16 cellular contexts compared by ENCODE assay signal in genomic region chr16:46915483-46916025, GRCh38.
"Had no signal": no experiment of that assay in that cellular context is flagged by ENCODE, and none has a peak within 500 bp of the region (broad histone marks: within the 10 kb centered on the region; RNA-seq: fewer than 3 reads in every experiment).

No MANE protein-coding gene starts in this region.

- H3K9me3 ChIP-seq: esophagus squamous epithelium, ovary, testis, upper lobe of right lung had no signal

- H3K27ac ChIP-seq: esophagus squamous epithelium, ovary, testis, upper lobe of right lung had no signal

- H3K4me3 Mint-ChIP-seq: nephron progenitor cell; stimulated activated naive CD8-positive, alpha-beta T cell treated with anti-CD3 and anti-CD28 coated beads, Interleukin-15, Interleukin-2, amounts not matched to agents 100 ng/mL and 50 ng/mL, for 24 hours had no signal

- H3K27me3 ChIP-seq: dorsolateral prefrontal cortex, esophagus squamous epithelium, ovary, testis, upper lobe of right lung had no signal

- H3K4me3 ChIP-seq: dorsolateral prefrontal cortex, esophagus squamous epithelium, lung, ovary, testis, upper lobe of right lung had no signal

- H3K9me3 Mint-ChIP-seq: activated naive CD4-positive, alpha-beta T cell treated with anti-CD3 and anti-CD28 coated beads, Interleukin-2, amount 50 U/mL, for 72 hours; nephron progenitor cell; stimulated activated naive CD8-positive, alpha-beta T cell treated with anti-CD3 and anti-CD28 coated beads, Interleukin-15, Interleukin-2, amounts not matched to agents 100 ng/mL and 50 ng/mL, for 24 hours had no signal

- H3K27ac Mint-ChIP-seq: stimulated activated naive CD8-positive, alpha-beta T cell treated with anti-CD3 and anti-CD28 coated beads, Interleukin-15, Interleukin-2, amounts not matched to agents 100 ng/mL and 50 ng/mL, for 24 hours had no signal

- H3K36me3 ChIP-seq: ovary, upper lobe of right lung had no signal

- DNase-seq: activated CD4-positive, alpha-beta T cell treated with anti-CD3 and anti-CD28 coated beads, Interleukin-2, amount 50 U/mL, for 4 hours; activated effector memory CD4-positive, alpha-beta T cell treated with anti-CD3 and anti-CD28 coated beads, Interleukin-2, amount 50 U/mL, for 16 hours; activated T-cell treated with anti-CD3 and anti-CD28 coated beads, Interleukin-2, amount 50 U/mL, for 1 hour; dorsolateral prefrontal cortex; esophagus squamous epithelium; foreskin fibroblast; head of caudate nucleus; left cardiac atrium; nephron progenitor cell; ovary; stimulated activated CD4-positive, alpha-beta T cell treated with anti-CD3 and anti-CD28 coated beads, Interleukin-12 subunit alpha, Interleukin-12 subunit beta, amount 100 ng/mL, for 4 hours; testis; upper lobe of right lung had no signal

- H3K27me3 Mint-ChIP-seq: stimulated activated naive CD8-positive, alpha-beta T cell treated with anti-CD3 and anti-CD28 coated beads, Interleukin-15, Interleukin-2, amounts not matched to agents 100 ng/mL and 50 ng/mL, for 24 hours had no signal

- H3K4me1 ChIP-seq: testis, upper lobe of right lung had no signal

- ATAC-seq: activated naive CD4-positive, alpha-beta T cell treated with anti-CD3 and anti-CD28 coated beads, Interleukin-2, amount 50 U/mL, for 72 hours; left cardiac atrium; upper lobe of right lung had no signal
